In the genomic region with DNA sequence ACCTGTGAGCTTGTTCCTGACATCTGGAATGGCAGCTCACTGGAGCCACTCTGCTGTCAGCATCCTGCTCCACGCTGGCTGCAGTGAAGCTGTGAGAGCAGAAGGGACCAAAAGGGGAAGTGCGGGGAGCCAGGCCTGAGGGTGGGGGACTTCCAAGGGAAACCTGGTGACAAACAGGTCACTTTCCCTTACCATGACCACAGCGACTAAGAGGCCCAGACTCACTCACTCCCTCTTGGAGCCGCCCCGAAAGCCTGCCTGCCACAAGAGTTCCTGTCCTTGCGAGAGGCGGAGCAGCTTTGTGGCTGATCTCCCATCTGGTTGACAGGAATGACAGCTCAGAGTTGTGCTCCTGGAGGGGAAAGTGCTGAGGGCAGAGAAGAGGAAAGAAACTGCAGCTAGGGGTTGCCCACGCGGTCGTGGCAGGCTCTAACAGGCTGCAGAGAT, we compare ENCODE assay signal across 10 cellular contexts.
DNase-seq lines count a peak whose midpoint lies in the region; ATAC-seq and TF ChIP-seq lines count a peak whose summit lies in the region.
"Had no signal": no experiment of that assay in that cellular context is flagged by ENCODE, and none has a peak within 500 bp of the region (broad histone marks: within the 10 kb centered on the region; RNA-seq: fewer than 3 reads in every experiment).

No MANE protein-coding gene starts in this region.

- H3K9me2 ChIP-seq in Karpas-422 (replicated peaks; ENCODE audit: insufficient read depth, low read length): no peaks in the 10 kb centered on the region

- H3K4me2 ChIP-seq in Karpas-422 (ENCODE audit: low read depth, low read length, poor library complexity, severe bottlenecking) (peak overlapping the region; percentile 38), mammary epithelial cell (ENCODE audit: insufficient read depth, low read depth, low read length) (no peak overlapping the region)

- H3K4me3 ChIP-seq in Karpas-422 (ENCODE audit: low read length) (no peak overlapping the region), mammary epithelial cell (replicated peaks in 1 of 3; ENCODE audit: insufficient read depth in 1 of 3, low read depth in 2 of 3, low read length in 3 of 3) (no peak overlapping the region)

- ATAC-seq in activated naive CD4-positive, alpha-beta T cell treated with anti-CD3 and anti-CD28 coated beads, Interleukin-2, amount 50 U/mL, for 72 hours: peak; percentile 43 to 53

- no peaks in the 10 kb centered on the region for H3K79me2 ChIP-seq in Karpas-422 (ENCODE audit: low read length)
- no peaks in the 10 kb centered on the region for H3K79me2 ChIP-seq in mammary epithelial cell (ENCODE audit: insufficient read depth, low read length)

- no peak overlapping the region for H3K27ac Mint-ChIP-seq in activated naive CD4-positive, alpha-beta T cell treated with anti-CD3 and anti-CD28 coated beads, Interleukin-2, amount 50 U/mL, for 72 hours
- H3K27ac Mint-ChIP-seq in HFFc6 (no peak overlapping the region), MCF 10A (ENCODE audit: low read depth, unreplicated experiment) (no peak overlapping the region)

- no peak for DNase-seq in activated naive CD4-positive, alpha-beta T cell treated with anti-CD3 and anti-CD28 coated beads, Interleukin-2, amount 50 U/mL, for 72 hours (ENCODE audit: low spot score in 2 of 2)
- DNase-seq in activated naive CD4-positive, alpha-beta T cell treated with Interleukin-2 at 50 U/mL for 16 hours: no peak
- DNase-seq in HFFc6: no peak
- DNase-seq in Karpas-422: peak; percentile 54
- DNase-seq in stimulated activated CD8-positive, alpha-beta memory T cell treated with anti-CD3 and anti-CD28 coated beads, Interleukin-4, amount 100 ng/mL, for 48 hours: peak; percentile 25
- DNase-seq in posterior vena cava (ENCODE audit: low spot score): no peak
- DNase-seq in MCF 10A (ENCODE audit: unreplicated experiment): no peak
- no peak for DNase-seq in mammary epithelial cell
- DNase-seq: activated T-cell treated with anti-CD3 and anti-CD28 coated beads, Interleukin-2, amount 50 U/mL, for 1 hour had no signal

- H3K27me3 ChIP-seq in Karpas-422 (ENCODE audit: low read length) (no peaks in the 10 kb centered on the region), mammary epithelial cell (ENCODE audit: insufficient read depth, low read length) (no peaks in the 10 kb centered on the region)

- H2AFZ ChIP-seq in Karpas-422 (ENCODE audit: low read length) (peak overlapping the region; percentile 71; the same call in 1 of the 2 replicates), mammary epithelial cell (ENCODE audit: low read depth, low read length) (no peak overlapping the region)

- no peaks in the 10 kb centered on the region for H3K9me3 Mint-ChIP-seq in activated naive CD4-positive, alpha-beta T cell treated with anti-CD3 and anti-CD28 coated beads, Interleukin-2, amount 50 U/mL, for 72 hours
- H3K9me3 Mint-ChIP-seq in HFFc6 (no peaks in the 10 kb centered on the region), MCF 10A (ENCODE audit: unreplicated experiment) (peaks cover 5% of the 10 kb centered on the region)

- H3K27me3 Mint-ChIP-seq in HFFc6 (ENCODE audit: insufficient read depth) (peaks cover 15% of the 10 kb centered on the region), MCF 10A (ENCODE audit: insufficient read depth, unreplicated experiment) (no peaks in the 10 kb centered on the region)

- POLR2A ChIA-PET in MCF 10A (lab: Yijun Ruan, JAX): no interaction called here

- BruUV-seq in MCF 10A (replicated peaks; lab: Mats Ljungman, UMichigan): no TSS peak
- no TSS peak for BruUV-seq in mammary epithelial cell (replicated peaks; lab: Mats Ljungman, UMichigan)

- H3K27ac ChIP-seq in Karpas-422 (ENCODE audit: low read length): no peak overlapping the region
- no peak overlapping the region for H3K27ac ChIP-seq in mammary epithelial cell (ENCODE audit: insufficient read depth, low read depth, low read length)
- H3K27ac ChIP-seq: C4-2B had no signal

- peak overlapping the region; percentile 24; the same call in 1 of the 2 replicates for H3K9ac ChIP-seq in Karpas-422 (ENCODE audit: low read length)
- H3K9ac ChIP-seq in mammary epithelial cell (ENCODE audit: insufficient read depth, low read length): no peak overlapping the region

- no peaks in the 10 kb centered on the region for H4K20me1 ChIP-seq in Karpas-422 (ENCODE audit: insufficient read depth, low read depth, low read length)
- H4K20me1 ChIP-seq in mammary epithelial cell (ENCODE audit: insufficient read depth, low read length): no peaks in the 10 kb centered on the region

- H3K4me1 Mint-ChIP-seq in HFFc6 (ENCODE audit: low read depth) (0 out of 2 replicates have a peak, but pooled peaks cover 7% of the 10 kb centered on the region), MCF 10A (ENCODE audit: insufficient read depth, unreplicated experiment) (no peaks in the 10 kb centered on the region)

- TF ChIP-seq CTCF in HFFc6 (IDR thresholded peaks at IDR 0.05) (no peak), MCF 10A (IDR thresholded peaks at IDR 0.05; ENCODE audit: unreplicated experiment) (no peak), mammary epithelial cell (conservative IDR thresholded peaks at IDR 0.05 in 1 of 2, IDR thresholded peaks at IDR 0.05 in 1 of 2; ENCODE audit: extremely low read depth in 1 of 2, insufficient read depth in 1 of 2, low read depth in 1 of 2, low read length in 2 of 2) (no peak)

- no peaks in the 10 kb centered on the region for H3K36me3 Mint-ChIP-seq in activated naive CD4-positive, alpha-beta T cell treated with anti-CD3 and anti-CD28 coated beads, Interleukin-2, amount 50 U/mL, for 72 hours
- H3K36me3 Mint-ChIP-seq in HFFc6 (ENCODE audit: low read depth): no peaks in the 10 kb centered on the region
- no peaks in the 10 kb centered on the region for H3K36me3 Mint-ChIP-seq in MCF 10A (ENCODE audit: insufficient read depth, unreplicated experiment)

- 58% methylated on average over 5 of the region's 10 CpGs for WGBS in mammary epithelial cell (ENCODE audit: low coverage, missing lambda C conversion rate)

- no peaks in the 10 kb centered on the region for H3K9me3 ChIP-seq in Karpas-422 (ENCODE audit: low read length)
- H3K9me3 ChIP-seq in mammary epithelial cell (replicated peaks; ENCODE audit: insufficient read depth, low read length): no peaks in the 10 kb centered on the region

- H3K4me3 Mint-ChIP-seq in HFFc6: peak overlapping the region; percentile 37
- no peak overlapping the region for H3K4me3 Mint-ChIP-seq in MCF 10A (ENCODE audit: unreplicated experiment)

- no peaks in the 10 kb centered on the region for H3K36me3 ChIP-seq in Karpas-422 (ENCODE audit: insufficient read depth, low read length)
- H3K36me3 ChIP-seq in mammary epithelial cell (ENCODE audit: insufficient read depth, low read length): no peaks in the 10 kb centered on the region

- dilution Hi-C loops in mammary epithelial cell (cut with HindIII; ENCODE audit: low sequenced_read_pairs): no loop called here

- in situ Hi-C loops in mammary epithelial cell (cut with MboI; ENCODE audit: low sequenced_read_pairs in 2 of 2): no loop called here

- CTCF ChIA-PET in MCF 10A (lab: Yijun Ruan, JAX) (no interaction called here), mammary epithelial cell (lab: Charles Lee; ENCODE audit: low non-redundant PET) (no interaction called here)

- intact Hi-C loops in posterior vena cava (cut with DNase I): no loop called here
- intact Hi-C loops in MCF 10A (cut with micrococcal nuclease): no loop called here
- intact Hi-C loops in mammary epithelial cell (cut with micrococcal nuclease): no loop called here

- H3K4me1 ChIP-seq in Karpas-422 (ENCODE audit: low read length): peaks cover 35% of the 10 kb centered on the region
- no peaks in the 10 kb centered on the region for H3K4me1 ChIP-seq in mammary epithelial cell (ENCODE audit: insufficient read depth, low read length)

Comparison
In these comparisons a context has a peak if more than half of its experiments do, and no peak if none do; other contexts are left out.
1. DNase-seq: peak in Karpas-422 (single experiment) and stimulated activated CD8-positive, alpha-beta memory T cell treated with anti-CD3 and anti-CD28 coated beads, Interleukin-4, amount 100 ng/mL, for 48 hours (single experiment); none in activated naive CD4-positive, alpha-beta T cell treated with anti-CD3 and anti-CD28 coated beads, Interleukin-2, amount 50 U/mL, for 72 hours (0 of 2), activated naive CD4-positive, alpha-beta T cell treated with Interleukin-2 at 50 U/mL for 16 hours (single experiment), HFFc6 (single experiment), posterior vena cava (single experiment), MCF 10A (single experiment) and mammary epithelial cell (single experiment).